Comparison of ENCODE assay signal across 8 cellular contexts in genomic region chr5:142024771-142025304, GRCh38. TPM values are rescaled to one million over a fixed set of nuclear protein-coding genes. Genes with fewer than 3 reads are reported as not detected.
DNase-seq lines count a peak whose midpoint lies in the region; ATAC-seq and TF ChIP-seq lines count a peak whose summit lies in the region.

No MANE protein-coding gene starts in this region.

- intact Hi-C loops in activated CD4-positive, alpha-beta T cell treated with anti-CD3 and anti-CD28 coated beads, Interleukin-2, amount 10 ng/mL, durations not matched to agents 24 days and 14 days (cut with micrococcal nuclease): loop anchor here (1.0 to 2.0 kb wide), 3 partner anchors 9 to 84 kb away; no protein-coding TSS in a partner anchor

- peak overlapping the region; percentile 41 for H3K4me3 ChIP-seq in BJ (ENCODE audit: low read depth, low read length)

- H3K27ac Mint-ChIP-seq in activated CD4-positive, alpha-beta T cell treated with anti-CD3 and anti-CD28 coated beads, Interleukin-2, amount 10 ng/mL, durations not matched to agents 24 days and 14 days: peak overlapping the region; percentile 98

- H3K27me3 ChIP-seq in BJ (ENCODE audit: control insufficient read depth, insufficient read depth, low read length): no peaks in the 10 kb centered on the region

- peaks cover 4% of the 10 kb centered on the region for H3K9me3 Mint-ChIP-seq in activated CD4-positive, alpha-beta T cell treated with anti-CD3 and anti-CD28 coated beads, Interleukin-2, amount 10 ng/mL, durations not matched to agents 24 days and 14 days

- DNase-seq in BJ (ENCODE audit: low read depth) (peak; percentile 49), NCI-H526 (lab: John Stamatoyannopoulos, UW) (peak; percentile 79 to 89), cortex of kidney (lab: John Stamatoyannopoulos, UW) (peak; percentile 12), left kidney (ENCODE audit: low read depth, low spot score) (peak; percentile 96)
- DNase-seq in activated CD4-positive, alpha-beta T cell treated with anti-CD3 and anti-CD28 coated beads, Interleukin-2, amount 10 ng/mL, durations not matched to agents 24 days and 14 days: peak; percentile 96
- DNase-seq in stimulated activated CD4-positive, alpha-beta T cell treated with anti-CD3 and anti-CD28 coated beads, Interleukin-1b, Interleukin-23, amount 100 ng/mL, for 4 hours (ENCODE audit: low read depth in 2 of 2): peak; percentile 70 to 76

- no peaks in the 10 kb centered on the region for H3K27me3 Mint-ChIP-seq in activated CD4-positive, alpha-beta T cell treated with anti-CD3 and anti-CD28 coated beads, Interleukin-2, amount 10 ng/mL, durations not matched to agents 24 days and 14 days

- TF ChIP-seq CTCF in BJ (IDR thresholded peaks at IDR 0.05; ENCODE audit: insufficient read depth, low read depth, low read length): no peak

- H3K4me1 Mint-ChIP-seq in activated CD4-positive, alpha-beta T cell treated with anti-CD3 and anti-CD28 coated beads, Interleukin-2, amount 10 ng/mL, durations not matched to agents 24 days and 14 days: peaks cover 14% of the 10 kb centered on the region

- peaks cover 6% of the 10 kb centered on the region for H3K36me3 Mint-ChIP-seq in activated CD4-positive, alpha-beta T cell treated with anti-CD3 and anti-CD28 coated beads, Interleukin-2, amount 10 ng/mL, durations not matched to agents 24 days and 14 days (ENCODE audit: low read depth)

- CTCF ChIA-PET in BJ (lab: Yijun Ruan, JAX): interaction anchor here (1.0 to 2.5 kb wide), 4 partner anchors 10 to 146 kb away, joined by 3 to 11 read pairs (median 4); partner anchors contain the start of gene GNPDA1

- H3K4me3 Mint-ChIP-seq in activated CD4-positive, alpha-beta T cell treated with anti-CD3 and anti-CD28 coated beads, Interleukin-2, amount 10 ng/mL, durations not matched to agents 24 days and 14 days: peak overlapping the region; percentile 90

- ATAC-seq in GM19324 (IDR thresholded peaks at IDR 0.05; ENCODE audit: low FRiP score, unreplicated experiment) (peak; percentile 100), HG03457 (IDR thresholded peaks at IDR 0.05; ENCODE audit: unreplicated experiment) (peak; percentile 99)

- no peaks in the 10 kb centered on the region for H3K36me3 ChIP-seq in BJ (ENCODE audit: control insufficient read depth, insufficient read depth, low read length)

- POLR2A ChIA-PET in BJ (lab: Charles Lee): interaction anchor here (0.6 to 1.0 kb wide), 2 partner anchors 56 kb away, joined by 4 to 10 read pairs; partner anchors contain the start of gene RNF14

RNA-seq across cellular contexts. Expression of gene GNPDA1, which starts 12.0 kb away (rescaled TPM):
- polyA plus RNA-seq in BJ (2011; rRNA removed): 12.5 TPM in 2 replicates
- polyA minus RNA-seq in BJ (2011; rRNA and poly(A)+ RNA removed): 8.6 and 9.5 TPM in 2 replicates
- 108 and 114 TPM in 2 replicates for total RNA-seq in activated CD4-positive, alpha-beta T cell treated with anti-CD3 and anti-CD28 coated beads, Interleukin-2, amount 10 ng/mL, durations not matched to agents 24 days and 14 days

RNA-seq across cellular contexts. Expression of gene RNF14, which starts 55.9 kb away (rescaled TPM):
- polyA plus RNA-seq in BJ (2011; rRNA removed): 27.2 and 33.1 TPM in 2 replicates
- polyA minus RNA-seq in BJ (2011; rRNA and poly(A)+ RNA removed): 20.6 and 26.3 TPM in 2 replicates
- 28.8 and 32.2 TPM in 2 replicates for total RNA-seq in activated CD4-positive, alpha-beta T cell treated with anti-CD3 and anti-CD28 coated beads, Interleukin-2, amount 10 ng/mL, durations not matched to agents 24 days and 14 days

Comparison
In these comparisons a context has a peak if more than half of its experiments do, and no peak if none do; other contexts are left out.
1. Peak in every context shown above with its lines: DNase-seq, ATAC-seq and H3K4me3 ChIP-seq.
2. DNase-seq: peak in every context shown above with its lines; median percentile 96 in activated CD4-positive, alpha-beta T cell treated with anti-CD3 and anti-CD28 coated beads, Interleukin-2, amount 10 ng/mL, durations not matched to agents 24 days and 14 days; 96 in left kidney; 84 in NCI-H526; 73 in stimulated activated CD4-positive, alpha-beta T cell treated with anti-CD3 and anti-CD28 coated beads, Interleukin-1b, Interleukin-23, amount 100 ng/mL, for 4 hours; 49 in BJ; 12 in cortex of kidney.